Comparison of ENCODE assay signal across 8 cellular contexts in genomic region chr11:44065851-44066731, GRCh38. TPM values are rescaled to one million over a fixed set of nuclear protein-coding genes. Genes with fewer than 3 reads are reported as not detected.
A peak's percentile ranks its signal among the peaks of the same experiment; 100 is the strongest.
DNase-seq lines count a peak whose midpoint lies in the region; ATAC-seq, FAIRE-seq and TF ChIP-seq lines count a peak whose summit lies in the region.

A gene with protein sequence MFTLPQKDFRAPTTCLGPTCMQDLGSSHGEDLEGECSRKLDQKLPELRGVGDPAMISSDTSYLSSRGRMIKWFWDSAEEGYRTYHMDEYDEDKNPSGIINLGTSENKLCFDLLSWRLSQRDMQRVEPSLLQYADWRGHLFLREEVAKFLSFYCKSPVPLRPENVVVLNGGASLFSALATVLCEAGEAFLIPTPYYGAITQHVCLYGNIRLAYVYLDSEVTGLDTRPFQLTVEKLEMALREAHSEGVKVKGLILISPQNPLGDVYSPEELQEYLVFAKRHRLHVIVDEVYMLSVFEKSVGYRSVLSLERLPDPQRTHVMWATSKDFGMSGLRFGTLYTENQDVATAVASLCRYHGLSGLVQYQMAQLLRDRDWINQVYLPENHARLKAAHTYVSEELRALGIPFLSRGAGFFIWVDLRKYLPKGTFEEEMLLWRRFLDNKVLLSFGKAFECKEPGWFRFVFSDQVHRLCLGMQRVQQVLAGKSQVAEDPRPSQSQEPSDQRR (plus strand): TSS chr11:44066270. CDS start chr11:44067628, 1,358 bp downstream.

- H4K20me1 ChIP-seq in mammary epithelial cell (ENCODE audit: insufficient read depth, low read length), result no peaks in the 10 kb centered on the region

- H3K4me2 ChIP-seq in mammary epithelial cell (ENCODE audit: insufficient read depth, low read depth, low read length), result peak within 1 kb of the TSS; percentile 91

- BruUV-seq in mammary epithelial cell (replicated peaks; lab: Mats Ljungman, UMichigan), result no TSS peak

- H3K36me3 ChIP-seq in mammary epithelial cell (ENCODE audit: insufficient read depth, low read length) (no peaks in the 10 kb centered on the region), small intestine (ENCODE audit: control insufficient read depth in 2 of 2, insufficient read depth in 2 of 2, low read length in 2 of 2) (no peaks in the 10 kb centered on the region)

- no peaks in the 10 kb centered on the region for H3K27me3 ChIP-seq in mammary epithelial cell (ENCODE audit: insufficient read depth, low read length)
- no peaks in the 10 kb centered on the region for H3K27me3 ChIP-seq in small intestine (ENCODE audit: control insufficient read depth in 2 of 2, insufficient read depth in 2 of 2, low read length in 2 of 2)

- peak within 1 kb of the TSS; percentile 60 for H3K4me3 ChIP-seq in WI38 (ENCODE audit: low read depth, low read length)
- peak within 1 kb of the TSS; percentile 58 to 77 (median 73) for H3K4me3 ChIP-seq in mammary epithelial cell (replicated peaks in 1 of 3; ENCODE audit: insufficient read depth in 1 of 3, low read depth in 2 of 3, low read length in 3 of 3)
- peak within 1 kb of the TSS; percentile 49 to 83 for H3K4me3 ChIP-seq in small intestine (ENCODE audit: low read depth in 1 of 2, low read length in 2 of 2)

- intact Hi-C loops in mammary epithelial cell (cut with micrococcal nuclease), result no loop called here

- in situ Hi-C loops in mammary epithelial cell (cut with MboI; ENCODE audit: low sequenced_read_pairs in 2 of 2), result no loop called here

- DNase-seq in NCI-H2081 treated with DMSO at 0.1 percent for 48 hours (lab: John Stamatoyannopoulos, UW) (peak; percentile 74), mammary epithelial cell (peak; percentile 71), iPS-NIHi11 (ENCODE audit: low spot score) (peak; percentile 90), small intestine (peak; percentile 90), SHP77 treated with DMSO at 0.1 percent for 48 hours (lab: John Stamatoyannopoulos, UW) (no peak)

- H3K79me2 ChIP-seq in mammary epithelial cell (ENCODE audit: insufficient read depth, low read length), result no peaks in the 10 kb centered on the region

- CTCF ChIA-PET in mammary epithelial cell (lab: Charles Lee; ENCODE audit: low non-redundant PET), result no interaction called here

- peak within 1 kb of the TSS; percentile 67 for H3K9ac ChIP-seq in mammary epithelial cell (ENCODE audit: insufficient read depth, low read length)

- H3K27ac ChIP-seq in mammary epithelial cell (ENCODE audit: insufficient read depth, low read depth, low read length) (peak within 1 kb of the TSS; percentile 69), small intestine (ENCODE audit: low read depth in 1 of 2, low read length in 1 of 2) (peak within 1 kb of the TSS; percentile 79 to 86)

- no peak for FAIRE-seq in small intestine (lab: Jason Lieb, UNC)

- H3K4me1 ChIP-seq in mammary epithelial cell (ENCODE audit: insufficient read depth, low read length) (peaks cover 14% of the 10 kb centered on the region), small intestine (ENCODE audit: control insufficient read depth in 2 of 2, insufficient read depth in 1 of 2, low read depth in 1 of 2, low read length in 1 of 2) (peaks cover 4 to 5% of the 10 kb centered on the region in 2 donors)

- peak within 1 kb of the TSS; percentile 98 for H2AFZ ChIP-seq in mammary epithelial cell (ENCODE audit: low read depth, low read length)

- TF ChIP-seq CTCF in WI38 (IDR thresholded peaks at IDR 0.05; ENCODE audit: low read depth, low read length) (peak; percentile 57), mammary epithelial cell (conservative IDR thresholded peaks at IDR 0.05 in 1 of 2, IDR thresholded peaks at IDR 0.05 in 1 of 2; ENCODE audit: extremely low read depth in 1 of 2, insufficient read depth in 1 of 2, low read depth in 1 of 2, low read length in 2 of 2) (peak; percentile 51 to 76)

- dilution Hi-C loops in mammary epithelial cell (cut with HindIII; ENCODE audit: low sequenced_read_pairs), result no loop called here

- 5% methylated on average over 34 of the region's 69 CpGs for WGBS in mammary epithelial cell (ENCODE audit: low coverage, missing lambda C conversion rate)
- 0 to 1% (median 1%) methylated on average over 66 to 69 of the region's 69 CpGs for whole genome bisulfite sequencing in small intestine, 3 donors

- H3K9me3 ChIP-seq in mammary epithelial cell (replicated peaks; ENCODE audit: insufficient read depth, low read length) (no peaks in the 10 kb centered on the region), small intestine (ENCODE audit: control insufficient read depth, low read depth) (no peaks in the 10 kb centered on the region)

- peak; percentile 73 for ATAC-seq in GM18508 (IDR thresholded peaks at IDR 0.05; ENCODE audit: insufficient read depth, unreplicated experiment)
- ATAC-seq in HG02970 (IDR thresholded peaks at IDR 0.05; ENCODE audit: low FRiP score, unreplicated experiment), result peak; percentile 94

RNA-seq across cellular contexts. Expression of the gene that starts here (rescaled TPM):
- 10 to 100 TPM in 1 of 2 donors, 1 to 10 TPM in 1; 6.8 to 13.0 TPM for total RNA-seq in mammary epithelial cell
- 5.0 TPM for polyA plus RNA-seq in mammary epithelial cell
- polyA minus RNA-seq in mammary epithelial cell, result 6.8 TPM
- polyA plus RNA-seq in small intestine, result 10 to 100 TPM in 2 of 3 donors, 1 to 10 TPM in 1; 7.0 to 62.6 (median 16.8) TPM
